Comparison of ENCODE assay signal across 1 cellular context in the genomic region with DNA sequence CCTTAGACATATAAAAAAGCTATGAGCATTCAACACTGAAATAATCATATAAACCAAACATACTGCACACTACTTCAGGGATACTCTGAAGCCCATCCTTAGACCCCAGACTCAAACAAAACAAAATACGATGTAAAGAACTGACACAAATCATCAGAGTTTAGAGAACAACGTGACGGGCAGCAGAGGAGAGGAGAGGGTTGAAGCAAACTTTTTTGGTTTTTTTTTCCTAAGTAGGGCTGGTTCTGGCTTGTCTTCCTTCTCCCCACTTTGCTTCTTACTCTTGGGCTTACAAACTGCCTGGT.
TF ChIP-seq lines count a peak whose summit lies in the region.

No MANE protein-coding gene starts in this region.

TF ChIP-seq in K562, 482 proteins besides CTCF, POLR2A, EP300 and RAD21 (continued from another document and continues in another):
- no peak for TF ChIP-seq CREB5 (CRISPR knock-in tag; IDR thresholded peaks at IDR 0.05)
- TF ChIP-seq NCOA1 (IDR thresholded peaks at IDR 0.05; ENCODE audit: low read depth), result no peak
- TF ChIP-seq MTA2 (IDR thresholded peaks at IDR 0.05; ENCODE audit: low read depth), result no peak
- TF ChIP-seq CEBPB (tag; IDR thresholded peaks at IDR 0.05), result no peak
- no peak for TF ChIP-seq ZNF23 (CRISPR knock-in tag; IDR thresholded peaks at IDR 0.05)
- TF ChIP-seq MYNN (IDR thresholded peaks at IDR 0.05), result no peak
- no peak for TF ChIP-seq MYNN (CRISPR knock-in tag; IDR thresholded peaks at IDR 0.05)
- no peak for TF ChIP-seq PURB (CRISPR knock-in tag; IDR thresholded peaks at IDR 0.05; ENCODE audit: low read depth)
- no peak for TF ChIP-seq CREBBP (IDR thresholded peaks at IDR 0.05; ENCODE audit: low read depth, low read length)
- TF ChIP-seq POLR3G (IDR thresholded peaks at IDR 0.05; ENCODE audit: extremely low read depth, insufficient read length, insufficient replicate concordance), result no peak
- no peak for TF ChIP-seq CAMTA2 (CRISPR knock-in tag; conservative IDR thresholded peaks at IDR 0.05)
- no peak for TF ChIP-seq CHD1 (IDR thresholded peaks at IDR 0.05; ENCODE audit: low read length)
- no peak for TF ChIP-seq ZFP30 (CRISPR knock-in tag; IDR thresholded peaks at IDR 0.05; ENCODE audit: borderline replicate concordance)
- TF ChIP-seq HSF4 (CRISPR knock-in tag; IDR thresholded peaks at IDR 0.05; ENCODE audit: borderline replicate concordance), result no peak
- 0 out of 2 replicates have a peak, but pooled peaks have one; percentile 70 for TF ChIP-seq MGA (IDR thresholded peaks at IDR 0.05)
- no peak for TF ChIP-seq ELF2 (CRISPR knock-in tag; IDR thresholded peaks at IDR 0.05)
- no peak for TF ChIP-seq PTTG1 (tag; IDR thresholded peaks at IDR 0.05; ENCODE audit: low read depth)
- TF ChIP-seq CBX1 (IDR thresholded peaks at IDR 0.05; ENCODE audit: low read depth), result no peak
- no peak for TF ChIP-seq PRMT5 (CRISPR knock-in tag; IDR thresholded peaks at IDR 0.05)
- no peak for TF ChIP-seq FOS (IDR thresholded peaks at IDR 0.05; ENCODE audit: extremely low read depth, insufficient read length)
- TF ChIP-seq SNAPC5 (CRISPR knock-in tag; IDR thresholded peaks at IDR 0.05), result no peak
- TF ChIP-seq, protein P1, sequence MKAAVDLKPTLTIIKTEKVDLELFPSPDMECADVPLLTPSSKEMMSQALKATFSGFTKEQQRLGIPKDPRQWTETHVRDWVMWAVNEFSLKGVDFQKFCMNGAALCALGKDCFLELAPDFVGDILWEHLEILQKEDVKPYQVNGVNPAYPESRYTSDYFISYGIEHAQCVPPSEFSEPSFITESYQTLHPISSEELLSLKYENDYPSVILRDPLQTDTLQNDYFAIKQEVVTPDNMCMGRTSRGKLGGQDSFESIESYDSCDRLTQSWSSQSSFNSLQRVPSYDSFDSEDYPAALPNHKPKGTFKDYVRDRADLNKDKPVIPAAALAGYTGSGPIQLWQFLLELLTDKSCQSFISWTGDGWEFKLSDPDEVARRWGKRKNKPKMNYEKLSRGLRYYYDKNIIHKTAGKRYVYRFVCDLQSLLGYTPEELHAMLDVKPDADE (conservative IDR thresholded peaks at IDR 0.05; ENCODE audit: control insufficient read depth, low read depth, low read length), result no peak
- TF ChIP-seq ZNF121 (CRISPR knock-in tag; conservative IDR thresholded peaks at IDR 0.05), result no peak
- TF ChIP-seq, protein P2, sequence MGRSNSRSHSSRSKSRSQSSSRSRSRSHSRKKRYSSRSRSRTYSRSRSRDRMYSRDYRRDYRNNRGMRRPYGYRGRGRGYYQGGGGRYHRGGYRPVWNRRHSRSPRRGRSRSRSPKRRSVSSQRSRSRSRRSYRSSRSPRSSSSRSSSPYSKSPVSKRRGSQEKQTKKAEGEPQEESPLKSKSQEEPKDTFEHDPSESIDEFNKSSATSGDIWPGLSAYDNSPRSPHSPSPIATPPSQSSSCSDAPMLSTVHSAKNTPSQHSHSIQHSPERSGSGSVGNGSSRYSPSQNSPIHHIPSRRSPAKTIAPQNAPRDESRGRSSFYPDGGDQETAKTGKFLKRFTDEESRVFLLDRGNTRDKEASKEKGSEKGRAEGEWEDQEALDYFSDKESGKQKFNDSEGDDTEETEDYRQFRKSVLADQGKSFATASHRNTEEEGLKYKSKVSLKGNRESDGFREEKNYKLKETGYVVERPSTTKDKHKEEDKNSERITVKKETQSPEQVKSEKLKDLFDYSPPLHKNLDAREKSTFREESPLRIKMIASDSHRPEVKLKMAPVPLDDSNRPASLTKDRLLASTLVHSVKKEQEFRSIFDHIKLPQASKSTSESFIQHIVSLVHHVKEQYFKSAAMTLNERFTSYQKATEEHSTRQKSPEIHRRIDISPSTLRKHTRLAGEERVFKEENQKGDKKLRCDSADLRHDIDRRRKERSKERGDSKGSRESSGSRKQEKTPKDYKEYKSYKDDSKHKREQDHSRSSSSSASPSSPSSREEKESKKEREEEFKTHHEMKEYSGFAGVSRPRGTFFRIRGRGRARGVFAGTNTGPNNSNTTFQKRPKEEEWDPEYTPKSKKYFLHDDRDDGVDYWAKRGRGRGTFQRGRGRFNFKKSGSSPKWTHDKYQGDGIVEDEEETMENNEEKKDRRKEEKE (IDR thresholded peaks at IDR 0.05; ENCODE audit: borderline replicate concordance in 1 of 2, control insufficient read depth in 1 of 2, low read depth in 2 of 2, low read length in 1 of 2), result no peak
- no peak for TF ChIP-seq CHD2 (IDR thresholded peaks at IDR 0.05; ENCODE audit: low read depth, low read length)
- TF ChIP-seq DPF2 (IDR thresholded peaks at IDR 0.05), result 0 out of 2 replicates have a peak, but pooled peaks have one; percentile 34
- TF ChIP-seq, protein P3, sequence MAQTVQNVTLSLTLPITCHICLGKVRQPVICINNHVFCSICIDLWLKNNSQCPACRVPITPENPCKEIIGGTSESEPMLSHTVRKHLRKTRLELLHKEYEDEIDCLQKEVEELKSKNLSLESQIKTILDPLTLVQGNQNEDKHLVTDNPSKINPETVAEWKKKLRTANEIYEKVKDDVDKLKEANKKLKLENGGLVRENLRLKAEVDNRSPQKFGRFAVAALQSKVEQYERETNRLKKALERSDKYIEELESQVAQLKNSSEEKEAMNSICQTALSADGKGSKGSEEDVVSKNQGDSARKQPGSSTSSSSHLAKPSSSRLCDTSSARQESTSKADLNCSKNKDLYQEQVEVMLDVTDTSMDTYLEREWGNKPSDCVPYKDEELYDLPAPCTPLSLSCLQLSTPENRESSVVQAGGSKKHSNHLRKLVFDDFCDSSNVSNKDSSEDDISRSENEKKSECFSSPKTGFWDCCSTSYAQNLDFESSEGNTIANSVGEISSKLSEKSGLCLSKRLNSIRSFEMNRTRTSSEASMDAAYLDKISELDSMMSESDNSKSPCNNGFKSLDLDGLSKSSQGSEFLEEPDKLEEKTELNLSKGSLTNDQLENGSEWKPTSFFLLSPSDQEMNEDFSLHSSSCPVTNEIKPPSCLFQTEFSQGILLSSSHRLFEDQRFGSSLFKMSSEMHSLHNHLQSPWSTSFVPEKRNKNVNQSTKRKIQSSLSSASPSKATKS (CRISPR knock-in tag; IDR thresholded peaks at IDR 0.05), result no peak
- TF ChIP-seq MNT (conservative IDR thresholded peaks at IDR 0.05), result no peak
- TF ChIP-seq NFRKB (IDR thresholded peaks at IDR 0.05; ENCODE audit: low read depth), result peak; percentile 72
